Comparison of ENCODE assay signal across 8 cellular contexts in the genomic region with DNA sequence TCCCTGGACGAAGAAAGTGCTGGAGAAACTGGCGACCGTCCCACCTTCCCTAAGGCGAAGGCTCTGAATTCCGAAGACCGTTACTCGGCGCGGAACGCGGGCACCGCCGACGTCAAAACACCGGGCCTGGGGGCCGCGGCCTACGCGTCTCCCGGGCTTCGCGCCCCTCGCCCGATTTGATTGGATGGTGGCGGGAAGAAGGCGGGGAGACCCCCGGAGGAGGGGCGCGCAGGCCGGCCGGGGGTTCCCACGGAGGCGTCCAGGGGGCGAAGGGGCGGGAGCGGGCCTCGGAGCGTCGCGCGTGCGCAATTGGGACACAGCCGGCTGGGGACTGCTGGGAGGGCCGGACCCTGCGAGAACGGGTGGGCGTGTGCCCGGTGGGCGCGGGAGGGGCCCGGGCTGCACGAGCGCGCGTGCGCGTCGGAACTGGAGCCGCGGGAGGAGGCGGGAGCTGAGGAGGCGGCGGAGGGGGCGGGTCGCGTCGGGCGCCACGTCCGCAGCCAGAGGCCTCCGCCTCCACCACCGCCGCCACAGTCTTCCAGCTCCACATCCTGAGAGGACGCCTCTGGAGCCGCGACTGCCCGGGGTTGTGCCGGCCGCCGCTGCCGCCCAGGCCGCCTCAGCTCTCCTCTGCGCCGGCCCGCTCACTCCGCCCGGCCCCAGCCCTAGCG. TPM values are rescaled to one million over a fixed set of nuclear protein-coding genes. Genes with fewer than 3 reads are reported as not detected.
A peak's percentile ranks its signal among the peaks of the same experiment; 100 is the strongest.
DNase-seq lines count a peak whose midpoint lies in the region; ATAC-seq and TF ChIP-seq lines count a peak whose summit lies in the region.

Gene TMEM263, plus strand, starts transcription at position 531 of the 671 bp plus-strand sequence. CDS start 11,210 bp downstream, outside the sequence.

- peak within 1 kb of the TSS; percentile 93 for H3K4me3 ChIP-seq in adipocyte (ENCODE audit: low read length)
- peak within 1 kb of the TSS; percentile 99 for H3K4me3 ChIP-seq in trophoblast cell (ENCODE audit: low read depth, low read length)
- peak within 1 kb of the TSS; percentile 75 to 98 (median 86) for H3K4me3 ChIP-seq in tibial nerve

- H3K36me3 ChIP-seq in adipocyte (ENCODE audit: control insufficient read depth, insufficient read depth, low read length, severe bottlenecking) = peaks cover 6% of the 10 kb centered on the region
- H3K36me3 ChIP-seq in trophoblast cell (ENCODE audit: control insufficient read depth in 1 of 2, insufficient read depth in 2 of 2, low read length in 2 of 2) = peaks cover 0 to 5% of the 10 kb centered on the region in 2 experiments
- H3K36me3 ChIP-seq in tibial nerve = no peaks in the 10 kb centered on the region

- peak within 1 kb of the TSS; percentile 97 for H4K12ac ChIP-seq in trophoblast cell (ENCODE audit: low read depth, low read length)

- H3K4me2 ChIP-seq in trophoblast cell (ENCODE audit: low read length) = peak within 1 kb of the TSS; percentile 85

- H3K4me1 ChIP-seq in adipocyte (ENCODE audit: control insufficient read depth, insufficient read depth, low read length) (peaks cover 30% of the 10 kb centered on the region), trophoblast cell (ENCODE audit: control insufficient read depth in 1 of 2, insufficient read depth in 2 of 2, low read length in 2 of 2) (peaks cover 3 to 5% of the 10 kb centered on the region in 2 experiments), tibial nerve (peaks cover 0 to 50% (median 15%) of the 10 kb centered on the region in 4 donors)

- DNase-seq in NCI-H1092 treated with DMSO at 0.1 percent for 48 hours (lab: John Stamatoyannopoulos, UW) (peak; percentile 93), T follicular helper cell (ENCODE audit: low read depth) (peak; percentile 79), adipocyte (ENCODE audit: low read depth) (peak; percentile 99), cardiac septum (ENCODE audit: low spot score) (peak; percentile 97), trophoblast cell (peak; percentile 94 to 95), tibial nerve (ENCODE audit: low spot score in 2 of 2) (peak; percentile 84 to 86)

- peaks cover 12% of the 10 kb centered on the region for H3K79me1 ChIP-seq in trophoblast cell (ENCODE audit: low read length)

- H3K9me3 ChIP-seq in adipocyte (ENCODE audit: control insufficient read depth, low read length) (no peaks in the 10 kb centered on the region), trophoblast cell (ENCODE audit: insufficient read depth, low read depth, low read length) (no peaks in the 10 kb centered on the region), tibial nerve (no peaks in the 10 kb centered on the region)

- no CpG with 5 or more reads among the region's 88 CpGs for WGBS in trophoblast cell (ENCODE audit: extremely low coverage, insufficient coverage, insufficient read length)
- 0 to 1% methylated on average over 6 to 43 of the region's 88 CpGs for WGBS in tibial nerve, 2 donors

- peak within 1 kb of the TSS; percentile 99 for H3K14ac ChIP-seq in trophoblast cell (ENCODE audit: low read length)

- H3K27me3 ChIP-seq in adipocyte (replicated peaks; ENCODE audit: control insufficient read depth, insufficient read depth, low read length) (no peaks in the 10 kb centered on the region), trophoblast cell (ENCODE audit: insufficient read depth, low read length) (no peaks in the 10 kb centered on the region), tibial nerve (no peaks in the 10 kb centered on the region)

- H2BK12ac ChIP-seq in trophoblast cell (ENCODE audit: low read length) = no peak within 1 kb of the TSS

- peak within 1 kb of the TSS; percentile 96 for H3K4ac ChIP-seq in trophoblast cell (ENCODE audit: low read depth, low read length)

- H2AFZ ChIP-seq in trophoblast cell (ENCODE audit: insufficient read depth, low read length, poor library complexity) = peak within 1 kb of the TSS; percentile 95

- no peak within 1 kb of the TSS for H3K23ac ChIP-seq in trophoblast cell (ENCODE audit: low read length)

- TF ChIP-seq EP300 in tibial nerve (IDR thresholded peaks at IDR 0.05) = peak; percentile 36 to 82

- H3K27ac ChIP-seq in trophoblast cell (ENCODE audit: low read depth, low read length) = peak within 1 kb of the TSS; percentile 98
- peak within 1 kb of the TSS; percentile 93 to 99 (median 98) for H3K27ac ChIP-seq in tibial nerve

- TF ChIP-seq POLR2A in GM10847 (IDR thresholded peaks at IDR 0.05; ENCODE audit: extremely low read depth, insufficient read length) = peak; percentile 77
- peak; percentile 88 to 95 for TF ChIP-seq POLR2A in tibial nerve (IDR thresholded peaks at IDR 0.05)

- H3K18ac ChIP-seq in trophoblast cell (ENCODE audit: low read length) = peak within 1 kb of the TSS; percentile 95

- peak within 1 kb of the TSS; percentile 79 for H2BK120ac ChIP-seq in trophoblast cell (ENCODE audit: insufficient read depth, low read length, poor library complexity)

- H3K79me2 ChIP-seq in trophoblast cell (ENCODE audit: control insufficient read depth, insufficient read depth, low read length, poor library complexity) = peaks cover 9% of the 10 kb centered on the region

- TF ChIP-seq CTCF in tibial nerve (IDR thresholded peaks at IDR 0.05) = peak in 2 of 5 experiments; percentile 49 to 52

- H2BK5ac ChIP-seq in trophoblast cell (ENCODE audit: low read depth, low read length, poor library complexity) = peak within 1 kb of the TSS; percentile 98

- peak within 1 kb of the TSS; percentile 92 for H4K8ac ChIP-seq in trophoblast cell (ENCODE audit: low read depth, low read length)

- H3K9ac ChIP-seq in adipocyte (ENCODE audit: low read length) (peak within 1 kb of the TSS; percentile 96), trophoblast cell (ENCODE audit: low read length) (peak within 1 kb of the TSS; percentile 80)

- ATAC-seq in HG02610 (IDR thresholded peaks at IDR 0.05; ENCODE audit: unreplicated experiment) = peak; percentile 81

- intact Hi-C loops in cardiac septum (cut with DNase I) = loop anchor here (2.0 kb wide), 4 partner anchors 21 to 181 kb away; partner anchors contain the start of genes CRY1, MTERF2 and RIC8B

- peak within 1 kb of the TSS; percentile 99 for H4K91ac ChIP-seq in trophoblast cell (ENCODE audit: low read depth, low read length)

- H2AK5ac ChIP-seq in trophoblast cell (ENCODE audit: low read length) = peak within 1 kb of the TSS; percentile 97

RNA-seq across cellular contexts. Expression of gene TMEM263, which starts in this region (rescaled TPM):
- total RNA-seq in cardiac septum = 44.8 TPM
- polyA plus RNA-seq in trophoblast cell (2013) = 49.9 and 53.1 TPM in 2 replicates
- total RNA-seq in tibial nerve = 10 to 100 TPM; 20.1 to 34.1 (median 31.3) TPM

Comparison
In these comparisons a context has a peak if more than half of its experiments do, and no peak if none do; other contexts are left out.
1. Peak in every context shown above with its lines: DNase-seq, ATAC-seq, H3K4me3 ChIP-seq and H3K27ac ChIP-seq.